ENCODE assay signal across 1 cellular context in the genomic region with DNA sequence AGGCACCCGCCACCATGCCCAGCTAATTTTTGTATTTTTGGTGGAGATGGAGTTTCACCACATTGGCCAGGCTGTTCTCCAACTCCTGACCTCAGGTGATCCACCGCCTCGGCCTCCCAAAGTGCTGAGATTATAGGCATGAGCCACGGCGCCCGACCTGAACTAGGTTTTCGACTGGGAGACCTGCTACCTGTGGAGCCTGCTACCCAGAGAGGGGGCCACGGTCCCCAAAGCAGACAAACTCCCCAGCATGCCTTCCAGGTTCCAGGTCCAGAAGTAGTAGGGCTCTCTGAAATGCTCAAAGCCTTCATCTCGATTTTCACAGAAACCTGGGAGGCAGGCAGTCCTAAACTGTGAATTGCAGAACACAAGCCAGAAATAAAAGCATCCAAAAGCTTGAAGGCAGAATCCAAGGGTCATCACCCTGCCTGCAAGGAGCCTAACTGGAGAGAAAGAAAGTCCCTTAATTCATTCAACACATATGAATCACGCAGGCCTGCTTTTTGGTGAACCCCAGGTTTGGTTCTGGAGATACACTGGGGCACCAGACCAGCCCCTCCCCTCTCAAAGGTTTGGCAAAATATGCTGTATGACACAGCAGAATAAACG.
TF ChIP-seq lines count a peak whose summit lies in the region.

No MANE protein-coding gene starts in this region.

TF ChIP-seq in H1, 55 proteins besides CTCF, POLR2A, EP300 and RAD21:
- TF ChIP-seq JUND (IDR thresholded peaks at IDR 0.05; ENCODE audit: low read length) (no peak), RXRA (IDR thresholded peaks at IDR 0.05; ENCODE audit: insufficient read depth, low read depth, low read length) (no peak), EGR1 (IDR thresholded peaks at IDR 0.05; ENCODE audit: borderline replicate concordance, low read depth, low read length) (no peak), CHD2 (IDR thresholded peaks at IDR 0.05; ENCODE audit: low read length) (no peak), CEBPB (IDR thresholded peaks at IDR 0.05; ENCODE audit: low read depth, low read length) (no peak), SRF (IDR thresholded peaks at IDR 0.05; ENCODE audit: low read depth, low read length) (no peak), SIN3A (conservative IDR thresholded peaks at IDR 0.05 in 1 of 2, IDR thresholded peaks at IDR 0.05 in 1 of 2; ENCODE audit: low read depth in 1 of 2, low read length in 2 of 2) (no peak), RNF2 (IDR thresholded peaks at IDR 0.05; ENCODE audit: borderline replicate concordance, low read depth, low read length, missing control alignments, poor library complexity, severe bottlenecking) (no peak)
